Comparison of ENCODE assay signal across 8 cellular contexts in genomic region chr9:8806150-8806549, GRCh38.
"Had no signal": no experiment of that assay in that cellular context is flagged by ENCODE, and none has a peak within 500 bp of the region (broad histone marks: within the 10 kb centered on the region; RNA-seq: fewer than 3 reads in every experiment).

No MANE protein-coding gene starts in this region.

- FAIRE-seq: G401.6, GM12878, GM12891, GM12892, GM18507, GM19239 had no signal

- DNase-seq: GDM1, GF-D8 had no signal

- H3K4me3 ChIP-seq: GM12878 had no signal

- ATAC-seq: GM12878 had no signal
